Comparison of ENCODE assay signal across 1 cellular context in genomic region chr11:86301742-86302091, GRCh38.
TF ChIP-seq lines count a peak whose summit lies in the region.

No MANE protein-coding gene starts in this region.

TF ChIP-seq in SK-N-SH, 30 proteins besides CTCF, POLR2A, EP300 and RAD21 (continued from another document):
- TF ChIP-seq REST (IDR thresholded peaks at IDR 0.05; ENCODE audit: low read depth, low read length), result no peak
- no peak for TF ChIP-seq RFX5 (IDR thresholded peaks at IDR 0.05; ENCODE audit: low read length)
